Comparison of ENCODE assay signal across 31 cellular contexts in genomic region chr12:101599771-101600486, GRCh38. TPM values are rescaled to one million over a fixed set of nuclear protein-coding genes. Genes with fewer than 3 reads are reported as not detected.
DNase-seq lines count a peak whose midpoint lies in the region; ATAC-seq, FAIRE-seq and TF ChIP-seq lines count a peak whose summit lies in the region.
"Had no signal": no experiment of that assay in that cellular context is flagged by ENCODE, and none has a peak within 500 bp of the region (broad histone marks: within the 10 kb centered on the region; RNA-seq: fewer than 3 reads in every experiment).

No MANE protein-coding gene starts in this region.

- TF ChIP-seq CTCF in A549 (IDR thresholded peaks at IDR 0.05) (no peak), hepatocyte (IDR thresholded peaks at IDR 0.05; ENCODE audit: poor library complexity) (no peak), pancreas (IDR thresholded peaks at IDR 0.05) (no peak), heart left ventricle (IDR thresholded peaks at IDR 0.05) (no peak)

- CTCF ChIA-PET in A549 (lab: Yijun Ruan, JAX), result no interaction called here

- no peaks in the 10 kb centered on the region for H4K20me1 ChIP-seq in hepatocyte (ENCODE audit: insufficient read depth, poor library complexity, severe bottlenecking)

- intact Hi-C loops in pancreas (cut with DNase I) (no loop called here), heart left ventricle (cut with DNase I) (no loop called here)

- 53% methylated on average over 5 of the region's 5 CpGs for WGBS in A549 (ENCODE audit: missing lambda C conversion rate)
- 50% methylated on average over 5 of the region's 5 CpGs for WGBS in hepatocyte (ENCODE audit: low lambda C conversion rate, missing lambda C conversion rate)
- 26 to 27% methylated on average over 5 of the region's 5 CpGs for WGBS in pancreas, 2 donors
- WGBS in heart left ventricle, 4 donors, result 67 to 74% (median 74%) methylated on average over 5 of the region's 5 CpGs

- no peaks in the 10 kb centered on the region for H3K79me2 ChIP-seq in hepatocyte

- POLR2A ChIA-PET in A549 (lab: Yijun Ruan, JAX), result no interaction called here

- no peaks in the 10 kb centered on the region for H3K27me3 ChIP-seq in hepatocyte
- no peaks in the 10 kb centered on the region for H3K27me3 ChIP-seq in pancreas
- peaks cover 0 to 8% (median 0%) of the 10 kb centered on the region in 9 donors for H3K27me3 ChIP-seq in heart left ventricle
- H3K27me3 ChIP-seq: suprapubic skin, uterus had no signal

- no peaks in the 10 kb centered on the region for H3K9me2 ChIP-seq in hepatocyte (replicated peaks; ENCODE audit: insufficient read depth)

- H3K36me3 ChIP-seq in hepatocyte (replicated peaks; ENCODE audit: insufficient read depth, low read depth) (no peaks in the 10 kb centered on the region), pancreas (no peaks in the 10 kb centered on the region), heart left ventricle (no peaks in the 10 kb centered on the region)
- H3K36me3 ChIP-seq: suprapubic skin, uterus had no signal

- peak in 1 of 2 experiments; percentile 9 for DNase-seq in A549 (ENCODE audit: low read depth in 1 of 2, low spot score in 1 of 2)
- DNase-seq in NCI-H226, result peak; percentile 25
- DNase-seq in hepatocyte (ENCODE audit: low spot score), result peak; percentile 30
- DNase-seq in pancreas, result no peak
- DNase-seq in NCI-H510A (lab: John Stamatoyannopoulos, UW), result no peak
- no peak for DNase-seq in T1000 (lab: John Stamatoyannopoulos, UW)
- DNase-seq in OCI-M2 (lab: John Stamatoyannopoulos, UW; ENCODE audit: unreplicated experiment), result no peak
- no peak for DNase-seq in heart left ventricle
- DNase-seq: activated CD4-positive, alpha-beta T cell treated with anti-CD3 and anti-CD28 coated beads for 4 hours; activated gamma-delta T cell treated with Interleukin-2 at 50 U/mL for 16 hours; activated T-cell treated with anti-CD3 and anti-CD28 coated beads, Interleukin-2, amount 50 U/mL, for 24 hours; HCEC 1CT; hypothalamus; IMR-90; NCI-H2029 treated with DMSO at 0.1 percent for 48 hours; NK-92 treated with Interleukin-12 subunit alpha and Interleukin-12 subunit beta, amount 100 ng/mL, for 24 hours; nucleus accumbens; stimulated activated CD4-positive, alpha-beta T cell treated with anti-CD3 and anti-CD28 coated beads, Interleukin-4, amount 100 ng/mL, for 1 hour; T-helper 17 cell; uterus had no signal

- no peak overlapping the region for H2AFZ ChIP-seq in hepatocyte

- H3K9me3 ChIP-seq in A549 (no peaks in the 10 kb centered on the region), hepatocyte (ENCODE audit: low read depth) (no peaks in the 10 kb centered on the region), pancreas (no peaks in the 10 kb centered on the region), heart left ventricle (no peaks in the 10 kb centered on the region)
- H3K9me3 ChIP-seq: suprapubic skin, uterus had no signal

- H3K4me1 ChIP-seq in A549, result peaks cover 14% of the 10 kb centered on the region; the same call in 2 of the 3 replicates
- H3K4me1 ChIP-seq in hepatocyte (ENCODE audit: insufficient read depth), result peaks cover 30% of the 10 kb centered on the region
- H3K4me1 ChIP-seq in pancreas, result peaks cover 25 to 43% (median 31%) of the 10 kb centered on the region in 3 donors
- H3K4me1 ChIP-seq in heart left ventricle, result no peaks in the 10 kb centered on the region
- H3K4me1 ChIP-seq: suprapubic skin, uterus had no signal

- ATAC-seq in A549 (peak in 1 of 2 experiments; percentile 44; a peak in 2 of 6 replicates), pancreas (peak; percentile 75 to 80 (median 78)), heart left ventricle (no peak)
- ATAC-seq: esophagus mucosa; stimulated activated memory B cell treated with anti-CD40 and anti-IgM and Interleukin-4, amounts not matched to agents 10 μg/mL and 1 μg/mL and 100 μg/mL, for 72 hours; T-helper 17 cell had no signal

- TF ChIP-seq POLR2A in A549 (IDR thresholded peaks at IDR 0.05; ENCODE audit: low read length), result no peak
- no peak for TF ChIP-seq POLR2A in heart left ventricle (IDR thresholded peaks at IDR 0.05)

- FAIRE-seq in A549 (lab: Jason Lieb, UNC) (peak; percentile 7), pancreas (lab: Jason Lieb, UNC) (peak; percentile 20)
- FAIRE-seq: bronchial epithelial cell, frontal cortex, GM12891, RCC 7860 had no signal

- H3K27ac ChIP-seq in A549 (no peak overlapping the region), hepatocyte (peak overlapping the region; percentile 86), pancreas (peak overlapping the region in 3 of 4 donors; percentile 51 to 86 (median 79)), heart left ventricle (no peak overlapping the region)
- H3K27ac ChIP-seq: coronary artery, suprapubic skin, uterus had no signal

- no peak for TF ChIP-seq RAD21 in A549 (conservative IDR thresholded peaks at IDR 0.05 in 1 of 2, IDR thresholded peaks at IDR 0.05 in 1 of 2)

- TF ChIP-seq EP300 in A549 (IDR thresholded peaks at IDR 0.05), result no peak

- H3K4me2 ChIP-seq in A549 (peak overlapping the region; percentile 18; the same call in 1 of the 3 replicates), hepatocyte (peak overlapping the region; percentile 7)

- H3K4me3 ChIP-seq in A549 (no peak overlapping the region), hepatocyte (no peak overlapping the region), pancreas (no peak overlapping the region), heart left ventricle (no peak overlapping the region)
- H3K4me3 ChIP-seq: coronary artery, suprapubic skin, uterus had no signal

TF ChIP-seq in A549, 52 proteins besides CTCF, POLR2A, EP300 and RAD21:
- TF ChIP-seq HEYL (CRISPR knock-in tag; IDR thresholded peaks at IDR 0.05) (no peak), FOXS1 (CRISPR knock-in tag; IDR thresholded peaks at IDR 0.05) (no peak), HMGXB4 (CRISPR knock-in tag; IDR thresholded peaks at IDR 0.05; ENCODE audit: borderline replicate concordance) (no peak)

RNA-seq across cellular contexts. Expression of gene MYBPC1, which starts 5.2 kb away (rescaled TPM):
- polyA plus RNA-seq in A549 (2011; rRNA removed), result not detected in 2 replicates
- polyA plus RNA-seq in A549 (2012; cell fraction: cytosol; rRNA removed), result not detected in 2 replicates
- polyA plus RNA-seq in A549 (2012; cell fraction: nucleus; rRNA removed), result not detected in 2 replicates
- polyA plus RNA-seq in A549 (2017; fragmentation: RNase III; extraction: RNeasy Plus Mini Kit Qiagen cat#74134 plus additional on column Dnase treatment), result not detected in 3 replicates
- not detected in 2 replicates for polyA minus RNA-seq in A549 (2011; rRNA and poly(A)+ RNA removed)
- total RNA-seq in hepatocyte, result 3.2 and 3.4 TPM in 2 replicates
- 1.1 and 1.7 TPM in 2 replicates for polyA plus RNA-seq in hepatocyte
- 10 to 100 TPM in 1 of 6 donors, under 1 TPM in 3, not detected in 2; 0.12 to 13.6 (median 0.36) TPM for total RNA-seq in pancreas
- polyA plus RNA-seq in pancreas, result under 1 TPM; 0.08 to 0.59 TPM
- 1 to 10 TPM in 7 of 9 donors, under 1 TPM in 2; 0.80 to 3.5 (median 1.9) TPM for total RNA-seq in heart left ventricle
- 1 to 10 TPM in 1 of 2 donors, under 1 TPM in 1; 0.04 to 1.9 TPM for polyA plus RNA-seq in heart left ventricle
- total RNA-seq: activated CD8-positive, alpha-beta memory T cell treated with anti-CD3 and anti-CD28 coated beads for 36 hours; bronchial epithelial cell; IMR-90; T-helper 17 cell had no signal
- polyA plus RNA-seq: BJ, IMR-90, liver had no signal

Comparison
In these comparisons a context has a peak if more than half of its experiments do, and no peak if none do; other contexts are left out.
1. ATAC-seq: peak in pancreas (4 of 4); none in heart left ventricle (0 of 4).
2. DNase-seq: peak in NCI-H226 (single experiment) and hepatocyte (single experiment); none in pancreas (0 of 6), NCI-H510A (single experiment), T1000 (single experiment), OCI-M2 (single experiment) and heart left ventricle (0 of 5).
3. H3K27ac ChIP-seq: peak in hepatocyte (single experiment) and pancreas (3 of 4); none in A549 (0 of 2) and heart left ventricle (0 of 12).